In the genomic region with DNA sequence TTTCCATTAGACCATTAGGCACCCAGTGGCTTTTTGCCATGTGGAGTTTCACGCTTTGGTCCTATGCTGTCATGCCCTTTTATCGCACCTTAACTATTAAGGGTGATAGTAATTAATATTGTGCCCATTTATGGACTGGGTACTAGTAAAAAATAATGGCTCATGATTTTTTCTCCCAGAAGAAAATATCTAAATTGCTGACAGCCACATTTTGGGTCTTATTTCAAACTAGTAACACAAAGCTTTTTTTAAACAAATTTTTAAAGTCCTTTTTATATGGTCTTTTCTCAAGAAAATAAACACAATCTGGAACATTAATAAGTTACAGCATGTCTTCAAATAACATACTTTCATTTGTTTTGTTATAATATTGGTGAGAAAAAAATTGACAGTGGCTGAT, we compare ENCODE assay signal across 8 cellular contexts.
"Had no signal": no experiment of that assay in that cellular context is flagged by ENCODE, and none has a peak within 500 bp of the region (broad histone marks: within the 10 kb centered on the region; RNA-seq: fewer than 3 reads in every experiment).

No MANE protein-coding gene starts in this region.

- DNase-seq: GDM1, GF-D8 had no signal

- ATAC-seq: GM12878 had no signal

- H3K4me3 ChIP-seq: GM12878 had no signal

- FAIRE-seq: G401.6, GM12878, GM12891, GM12892, GM18507, GM19239 had no signal
